ENCODE assay signal across 9 cellular contexts in the genomic region with DNA sequence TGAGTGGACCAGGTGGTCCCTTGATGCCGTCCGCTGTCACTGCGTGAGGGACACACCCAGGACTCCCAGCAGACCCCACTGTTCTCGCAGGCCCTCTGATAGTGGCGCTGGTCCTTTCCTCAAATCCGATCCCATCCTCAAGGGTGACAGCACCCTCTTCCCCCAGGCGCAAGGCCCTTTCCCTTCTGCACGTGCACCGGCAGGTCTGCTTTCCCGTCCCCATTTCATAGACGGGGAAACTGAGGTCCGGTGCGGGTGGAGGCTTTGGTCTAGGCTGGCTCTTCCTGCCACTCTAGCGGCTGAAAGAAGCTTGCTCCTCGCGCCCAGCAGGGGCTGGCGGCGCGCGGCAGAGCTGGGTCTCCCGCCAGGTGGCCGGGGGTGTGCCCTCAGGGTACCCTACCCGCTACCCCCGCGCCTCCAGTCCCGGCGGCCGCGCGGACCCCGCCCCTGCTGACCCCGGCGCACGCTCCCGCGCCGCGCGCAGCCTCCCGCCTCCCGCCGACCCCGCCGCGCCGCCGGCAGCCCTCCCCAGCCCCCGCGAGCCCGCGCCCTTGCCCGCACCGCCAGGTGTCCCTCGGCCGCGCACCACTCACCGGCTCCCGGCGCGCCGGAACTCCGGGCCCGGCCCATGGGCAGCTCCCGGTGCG. TPM values are rescaled to one million over a fixed set of nuclear protein-coding genes. Genes with fewer than 3 reads are reported as not detected.
DNase-seq lines count a peak whose midpoint lies in the region; ATAC-seq and TF ChIP-seq lines count a peak whose summit lies in the region.
"Had no signal": no experiment of that assay in that cellular context is flagged by ENCODE, and none has a peak within 500 bp of the region (broad histone marks: within the 10 kb centered on the region; RNA-seq: fewer than 3 reads in every experiment).

No MANE protein-coding gene starts in this region.

- no peaks in the 10 kb centered on the region for H3K9me3 Mint-ChIP-seq in nephron

- H3K36me3 ChIP-seq in Peyer's patch, result no peaks in the 10 kb centered on the region

- peak overlapping the region; percentile 66 to 79 (median 68) for H3K4me3 Mint-ChIP-seq in nephron

- H3K36me3 Mint-ChIP-seq in nephron (ENCODE audit: low read depth), result no peaks in the 10 kb centered on the region

- in situ Hi-C loops in Caki2 (cut with HindIII; ENCODE audit: low pct_unique_long_range_greater_than_20kb, low sequenced_read_pairs), result loop anchor here (25.0 kb wide), 1 partner anchor 121 kb away; no protein-coding TSS in a partner anchor

- TF ChIP-seq POLR2A in Peyer's patch (IDR thresholded peaks at IDR 0.05), result no peak

- peaks cover 0 to 5% (median 0%) of the 10 kb centered on the region in 4 donors for H3K4me1 ChIP-seq in Peyer's patch

- H3K27me3 ChIP-seq in Peyer's patch, result peaks cover 0 to 5% of the 10 kb centered on the region in 2 donors

- H3K27me3 Mint-ChIP-seq in nephron (ENCODE audit: low read depth), result peaks cover 26% of the 10 kb centered on the region

- H3K9me3 ChIP-seq in Peyer's patch, result no peaks in the 10 kb centered on the region

- no peak overlapping the region for H3K27ac ChIP-seq in Peyer's patch

- ATAC-seq in GM21619 (IDR thresholded peaks at IDR 0.05; ENCODE audit: unreplicated experiment), result peak; percentile 28

- DNase-seq in Caki2 (ENCODE audit: low read depth) (peak; percentile 16), Peyer's patch (no peak), ecto neural progenitor cell (ENCODE audit: low spot score) (peak; percentile 77), OCI-M2 (lab: John Stamatoyannopoulos, UW; ENCODE audit: unreplicated experiment) (no peak), NK-92 (lab: John Stamatoyannopoulos, UW; ENCODE audit: unreplicated experiment) (no peak), mesenteric fat pad (ENCODE audit: low spot score) (no peak)

- peaks cover 4% of the 10 kb centered on the region for H3K4me1 Mint-ChIP-seq in nephron

- no peak overlapping the region for H3K27ac Mint-ChIP-seq in nephron

- H3K4me3 ChIP-seq in Peyer's patch, result peak overlapping the region in 3 of 4 donors; percentile 18 to 50 (median 39)
- H3K4me3 ChIP-seq: lung had no signal

- TF ChIP-seq CTCF in Peyer's patch (IDR thresholded peaks at IDR 0.05) (no peak), nephron (IDR thresholded peaks at IDR 0.05; ENCODE audit: unreplicated experiment in 3 of 3) (peak in 1 of 3 experiments; percentile 22)

RNA-seq across cellular contexts. Expression of gene RASGEF1C, which starts 0.5 kb away (rescaled TPM):
- total RNA-seq in Caki2 (2014; rRNA removed; shearing (Covaris generic); ENCODE audit: low replicate concordance), result 0.64 TPM in 1 of 2 replicates, not detected in the other
- total RNA-seq in Peyer's patch, result 1 to 10 TPM in 1 of 4 donors, not detected in 3; 1.7 TPM
- total RNA-seq in mesenteric fat pad, result not detected

Comparison
In these comparisons a context has a peak if more than half of its experiments do, and no peak if none do; other contexts are left out.
1. DNase-seq: peak in Caki2 (single experiment) and ecto neural progenitor cell (single experiment); none in Peyer's patch (0 of 3), OCI-M2 (single experiment), NK-92 (single experiment) and mesenteric fat pad (single experiment).